Comparison of ENCODE assay signal across 31 cellular contexts in the genomic region with DNA sequence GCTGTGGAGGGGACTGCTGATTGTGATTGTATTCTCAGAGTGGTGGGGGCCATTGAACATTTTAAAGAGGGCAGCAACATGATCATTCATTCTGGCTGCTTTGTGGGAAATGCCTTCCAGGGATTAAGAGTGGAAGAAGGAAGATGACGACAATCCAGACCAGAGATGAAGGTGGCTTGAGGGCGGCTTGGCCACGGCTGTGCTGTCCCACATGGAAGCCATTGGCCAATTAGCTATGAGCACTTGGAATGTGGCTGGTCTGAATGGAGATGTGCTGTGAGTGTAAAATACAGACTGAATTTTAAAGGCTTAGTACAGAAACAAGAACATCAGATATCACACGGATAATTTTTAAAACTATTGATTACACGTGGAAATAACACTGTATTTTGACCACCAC. TPM values are rescaled to one million over a fixed set of nuclear protein-coding genes. Genes with fewer than 3 reads are reported as not detected.
"Had no signal": no experiment of that assay in that cellular context is flagged by ENCODE, and none has a peak within 500 bp of the region (broad histone marks: within the 10 kb centered on the region; RNA-seq: fewer than 3 reads in every experiment).

No MANE protein-coding gene starts in this region.

- H3K27me3 ChIP-seq: colonic mucosa, gastrocnemius medialis had no signal

- H3K27ac ChIP-seq: colonic mucosa, epithelial cell of prostate, esophagus squamous epithelium, gastrocnemius medialis, heart right ventricle, left lung, lower lobe of right lung had no signal

- H3K36me3 ChIP-seq: colonic mucosa, esophagus squamous epithelium, gastrocnemius medialis, heart right ventricle, left lung, lower lobe of right lung had no signal

- H3K4me1 ChIP-seq: colonic mucosa, left lung, lower lobe of right lung had no signal

- DNase-seq: colonic mucosa; cortex of kidney; effector CD8-positive, alpha-beta T cell; effector memory CD8-positive, alpha-beta T cell; endodermal cell; erythroblast; esophagus squamous epithelium; foreskin fibroblast; foreskin melanocyte; gastrocnemius medialis; glutamatergic neuron; heart right ventricle; hippocampal formation; left cardiac atrium; left lung; left ventricle myocardium superior; lower lobe of right lung; mesenchymal stem cell; mucosa of descending colon; naive B cell had no signal

- H3K4me3 ChIP-seq: colonic mucosa, esophagus squamous epithelium, gastrocnemius medialis, heart right ventricle, left lung, lower lobe of right lung, mucosa of descending colon had no signal

- H3K9me3 ChIP-seq: colonic mucosa, esophagus squamous epithelium, gastrocnemius medialis, heart right ventricle, left lung, lower lobe of right lung, mucosa of descending colon had no signal

RNA-seq across cellular contexts. Expression of a gene that starts 19.2 kb away (rescaled TPM):
- total RNA-seq: colonic mucosa, dermis microvascular lymphatic vessel endothelial cell, endodermal cell, esophagus mucosa, esophagus squamous epithelium, glomerular endothelial cell, heart right ventricle, kidney epithelial cell, left cardiac atrium, left lung, left ventricle myocardium superior, lower leg skin, lower lobe of right lung, lung microvascular endothelial cell, mesenteric fat pad, mesothelial cell of epicardium, mucosa of descending colon, myocyte had no signal
- polyA plus RNA-seq: heart right ventricle, keratinocyte had no signal
